1 cellular context compared by ENCODE assay signal in genomic region chr7:44978511-44979366, GRCh38.
TF ChIP-seq lines count a peak whose summit lies in the region.

Gene MYO1G (minus strand): TSS chr7:44979015. CDS start chr7:44978961, 54 bp downstream.

TF ChIP-seq in GM12878, 131 proteins besides CTCF, POLR2A, EP300 and RAD21 (continued from another document and continues in another):
- TF ChIP-seq, protein P1, sequence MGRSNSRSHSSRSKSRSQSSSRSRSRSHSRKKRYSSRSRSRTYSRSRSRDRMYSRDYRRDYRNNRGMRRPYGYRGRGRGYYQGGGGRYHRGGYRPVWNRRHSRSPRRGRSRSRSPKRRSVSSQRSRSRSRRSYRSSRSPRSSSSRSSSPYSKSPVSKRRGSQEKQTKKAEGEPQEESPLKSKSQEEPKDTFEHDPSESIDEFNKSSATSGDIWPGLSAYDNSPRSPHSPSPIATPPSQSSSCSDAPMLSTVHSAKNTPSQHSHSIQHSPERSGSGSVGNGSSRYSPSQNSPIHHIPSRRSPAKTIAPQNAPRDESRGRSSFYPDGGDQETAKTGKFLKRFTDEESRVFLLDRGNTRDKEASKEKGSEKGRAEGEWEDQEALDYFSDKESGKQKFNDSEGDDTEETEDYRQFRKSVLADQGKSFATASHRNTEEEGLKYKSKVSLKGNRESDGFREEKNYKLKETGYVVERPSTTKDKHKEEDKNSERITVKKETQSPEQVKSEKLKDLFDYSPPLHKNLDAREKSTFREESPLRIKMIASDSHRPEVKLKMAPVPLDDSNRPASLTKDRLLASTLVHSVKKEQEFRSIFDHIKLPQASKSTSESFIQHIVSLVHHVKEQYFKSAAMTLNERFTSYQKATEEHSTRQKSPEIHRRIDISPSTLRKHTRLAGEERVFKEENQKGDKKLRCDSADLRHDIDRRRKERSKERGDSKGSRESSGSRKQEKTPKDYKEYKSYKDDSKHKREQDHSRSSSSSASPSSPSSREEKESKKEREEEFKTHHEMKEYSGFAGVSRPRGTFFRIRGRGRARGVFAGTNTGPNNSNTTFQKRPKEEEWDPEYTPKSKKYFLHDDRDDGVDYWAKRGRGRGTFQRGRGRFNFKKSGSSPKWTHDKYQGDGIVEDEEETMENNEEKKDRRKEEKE (IDR thresholded peaks at IDR 0.05) = no peak
- TF ChIP-seq CBFB (IDR thresholded peaks at IDR 0.05; ENCODE audit: low read depth) (peak; percentile 77; the same call in 1 of the 2 replicates), MYC (IDR thresholded peaks at IDR 0.05; ENCODE audit: insufficient read depth, insufficient read length, insufficient replicate concordance, low read length, severe bottlenecking) (no peak), TCF12 (IDR thresholded peaks at IDR 0.05; ENCODE audit: low read depth, low read length) (peak; percentile 68; the same call in 1 of the 2 replicates), YY1 (IDR thresholded peaks at IDR 0.05; ENCODE audit: low read depth, low read length) (peak; percentile 5; the same call in 1 of the 2 replicates), CBX3 (IDR thresholded peaks at IDR 0.05; ENCODE audit: borderline replicate concordance, low read depth) (no peak), NRF1 (conservative IDR thresholded peaks at IDR 0.05; ENCODE audit: low read depth, low read length) (no peak), TCF3 (IDR thresholded peaks at IDR 0.05; ENCODE audit: borderline replicate concordance, insufficient read depth, low read depth, low read length) (peak; percentile 67; the same call in 1 of the 2 replicates), NR2C1 (IDR thresholded peaks at IDR 0.05) (no peak), CEBPB (IDR thresholded peaks at IDR 0.05; ENCODE audit: borderline replicate concordance in 1 of 2, low read depth in 2 of 2, low read length in 2 of 2) (no peak), ZBTB40 (IDR thresholded peaks at IDR 0.05; ENCODE audit: borderline replicate concordance) (no peak), WRNIP1 (IDR thresholded peaks at IDR 0.05; ENCODE audit: borderline replicate concordance, low read depth, low read length) (0 out of 2 replicates have a peak, but pooled peaks have one; percentile 49), POLR2AphosphoS5 (IDR thresholded peaks at IDR 0.05; ENCODE audit: low read length) (peak; percentile 78), SMAD1 (IDR thresholded peaks at IDR 0.05; ENCODE audit: low read depth, partially characterized antibody) (no peak), JUND (IDR thresholded peaks at IDR 0.05; ENCODE audit: low read depth, low read length) (no peak), SMARCA5 (IDR thresholded peaks at IDR 0.05) (0 out of 2 replicates have a peak, but pooled peaks have one; percentile 20), ASH2L (IDR thresholded peaks at IDR 0.05; ENCODE audit: borderline replicate concordance, low read depth) (no peak), KDM1A (IDR thresholded peaks at IDR 0.05; ENCODE audit: borderline replicate concordance) (no peak), SUPT20H (IDR thresholded peaks at IDR 0.05; ENCODE audit: borderline replicate concordance, control insufficient read depth, low read depth, low read length) (no peak), CBX5 (IDR thresholded peaks at IDR 0.05; ENCODE audit: low read depth) (no peak), RB1 (IDR thresholded peaks at IDR 0.05; ENCODE audit: borderline replicate concordance) (peak; percentile 22; the same call in 1 of the 2 replicates), KAT2A (conservative IDR thresholded peaks at IDR 0.05; ENCODE audit: control insufficient read depth, low read depth, low read length) (no peak), MTA2 (IDR thresholded peaks at IDR 0.05; ENCODE audit: low read depth) (peak; percentile 66), USF2 (IDR thresholded peaks at IDR 0.05; ENCODE audit: borderline replicate concordance, low read depth, low read length) (no peak), NFYA (IDR thresholded peaks at IDR 0.05; ENCODE audit: borderline replicate concordance, low read depth, low read length) (no peak), ZBED1 (IDR thresholded peaks at IDR 0.05; ENCODE audit: borderline replicate concordance) (peak; percentile 76; the same call in 1 of the 2 replicates), NR2C2 (IDR thresholded peaks at IDR 0.05; ENCODE audit: borderline replicate concordance, control insufficient read depth, insufficient read length, low read depth) (no peak), TAF1 (IDR thresholded peaks at IDR 0.05; ENCODE audit: borderline replicate concordance, low read depth, low read length) (peak; percentile 71; the same call in 1 of the 2 replicates), IRF4 (IDR thresholded peaks at IDR 0.05; ENCODE audit: low read depth, low read length) (0 out of 2 replicates have a peak, but pooled peaks have one; percentile 72), RELB (IDR thresholded peaks at IDR 0.05; ENCODE audit: low read depth) (peak; percentile 68), TBL1XR1 (IDR thresholded peaks at IDR 0.05; ENCODE audit: low read depth, low read length) (peak; percentile 95), NR2F1 (conservative IDR thresholded peaks at IDR 0.05) (peak; percentile 32), IRF5 (IDR thresholded peaks at IDR 0.05; ENCODE audit: borderline replicate concordance) (no peak), MTA3 (IDR thresholded peaks at IDR 0.05; ENCODE audit: borderline replicate concordance, low read length) (no peak), USF1 (IDR thresholded peaks at IDR 0.05; ENCODE audit: borderline replicate concordance, extremely low read length, insufficient read depth, low read depth, low read length) (no peak)
- TF ChIP-seq, protein P2, sequence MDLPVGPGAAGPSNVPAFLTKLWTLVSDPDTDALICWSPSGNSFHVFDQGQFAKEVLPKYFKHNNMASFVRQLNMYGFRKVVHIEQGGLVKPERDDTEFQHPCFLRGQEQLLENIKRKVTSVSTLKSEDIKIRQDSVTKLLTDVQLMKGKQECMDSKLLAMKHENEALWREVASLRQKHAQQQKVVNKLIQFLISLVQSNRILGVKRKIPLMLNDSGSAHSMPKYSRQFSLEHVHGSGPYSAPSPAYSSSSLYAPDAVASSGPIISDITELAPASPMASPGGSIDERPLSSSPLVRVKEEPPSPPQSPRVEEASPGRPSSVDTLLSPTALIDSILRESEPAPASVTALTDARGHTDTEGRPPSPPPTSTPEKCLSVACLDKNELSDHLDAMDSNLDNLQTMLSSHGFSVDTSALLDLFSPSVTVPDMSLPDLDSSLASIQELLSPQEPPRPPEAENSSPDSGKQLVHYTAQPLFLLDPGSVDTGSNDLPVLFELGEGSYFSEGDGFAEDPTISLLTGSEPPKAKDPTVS (IDR thresholded peaks at IDR 0.05; ENCODE audit: low read depth, low read length) = no peak
- TF ChIP-seq, protein P3, sequence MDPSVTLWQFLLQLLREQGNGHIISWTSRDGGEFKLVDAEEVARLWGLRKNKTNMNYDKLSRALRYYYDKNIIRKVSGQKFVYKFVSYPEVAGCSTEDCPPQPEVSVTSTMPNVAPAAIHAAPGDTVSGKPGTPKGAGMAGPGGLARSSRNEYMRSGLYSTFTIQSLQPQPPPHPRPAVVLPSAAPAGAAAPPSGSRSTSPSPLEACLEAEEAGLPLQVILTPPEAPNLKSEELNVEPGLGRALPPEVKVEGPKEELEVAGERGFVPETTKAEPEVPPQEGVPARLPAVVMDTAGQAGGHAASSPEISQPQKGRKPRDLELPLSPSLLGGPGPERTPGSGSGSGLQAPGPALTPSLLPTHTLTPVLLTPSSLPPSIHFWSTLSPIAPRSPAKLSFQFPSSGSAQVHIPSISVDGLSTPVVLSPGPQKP (IDR thresholded peaks at IDR 0.05; ENCODE audit: low read depth, low read length) = 0 out of 2 replicates have a peak, but pooled peaks have one; percentile 64
- TF ChIP-seq, protein P4, sequence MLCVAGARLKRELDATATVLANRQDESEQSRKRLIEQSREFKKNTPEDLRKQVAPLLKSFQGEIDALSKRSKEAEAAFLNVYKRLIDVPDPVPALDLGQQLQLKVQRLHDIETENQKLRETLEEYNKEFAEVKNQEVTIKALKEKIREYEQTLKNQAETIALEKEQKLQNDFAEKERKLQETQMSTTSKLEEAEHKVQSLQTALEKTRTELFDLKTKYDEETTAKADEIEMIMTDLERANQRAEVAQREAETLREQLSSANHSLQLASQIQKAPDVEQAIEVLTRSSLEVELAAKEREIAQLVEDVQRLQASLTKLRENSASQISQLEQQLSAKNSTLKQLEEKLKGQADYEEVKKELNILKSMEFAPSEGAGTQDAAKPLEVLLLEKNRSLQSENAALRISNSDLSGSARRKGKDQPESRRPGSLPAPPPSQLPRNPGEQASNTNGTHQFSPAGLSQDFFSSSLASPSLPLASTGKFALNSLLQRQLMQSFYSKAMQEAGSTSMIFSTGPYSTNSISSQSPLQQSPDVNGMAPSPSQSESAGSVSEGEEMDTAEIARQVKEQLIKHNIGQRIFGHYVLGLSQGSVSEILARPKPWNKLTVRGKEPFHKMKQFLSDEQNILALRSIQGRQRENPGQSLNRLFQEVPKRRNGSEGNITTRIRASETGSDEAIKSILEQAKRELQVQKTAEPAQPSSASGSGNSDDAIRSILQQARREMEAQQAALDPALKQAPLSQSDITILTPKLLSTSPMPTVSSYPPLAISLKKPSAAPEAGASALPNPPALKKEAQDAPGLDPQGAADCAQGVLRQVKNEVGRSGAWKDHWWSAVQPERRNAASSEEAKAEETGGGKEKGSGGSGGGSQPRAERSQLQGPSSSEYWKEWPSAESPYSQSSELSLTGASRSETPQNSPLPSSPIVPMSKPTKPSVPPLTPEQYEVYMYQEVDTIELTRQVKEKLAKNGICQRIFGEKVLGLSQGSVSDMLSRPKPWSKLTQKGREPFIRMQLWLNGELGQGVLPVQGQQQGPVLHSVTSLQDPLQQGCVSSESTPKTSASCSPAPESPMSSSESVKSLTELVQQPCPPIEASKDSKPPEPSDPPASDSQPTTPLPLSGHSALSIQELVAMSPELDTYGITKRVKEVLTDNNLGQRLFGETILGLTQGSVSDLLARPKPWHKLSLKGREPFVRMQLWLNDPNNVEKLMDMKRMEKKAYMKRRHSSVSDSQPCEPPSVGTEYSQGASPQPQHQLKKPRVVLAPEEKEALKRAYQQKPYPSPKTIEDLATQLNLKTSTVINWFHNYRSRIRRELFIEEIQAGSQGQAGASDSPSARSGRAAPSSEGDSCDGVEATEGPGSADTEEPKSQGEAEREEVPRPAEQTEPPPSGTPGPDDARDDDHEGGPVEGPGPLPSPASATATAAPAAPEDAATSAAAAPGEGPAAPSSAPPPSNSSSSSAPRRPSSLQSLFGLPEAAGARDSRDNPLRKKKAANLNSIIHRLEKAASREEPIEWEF (IDR thresholded peaks at IDR 0.05; ENCODE audit: insufficient replicate concordance, low read depth, low read length) = no peak
